Comparison of ENCODE assay signal across 1 cellular context in the genomic region with DNA sequence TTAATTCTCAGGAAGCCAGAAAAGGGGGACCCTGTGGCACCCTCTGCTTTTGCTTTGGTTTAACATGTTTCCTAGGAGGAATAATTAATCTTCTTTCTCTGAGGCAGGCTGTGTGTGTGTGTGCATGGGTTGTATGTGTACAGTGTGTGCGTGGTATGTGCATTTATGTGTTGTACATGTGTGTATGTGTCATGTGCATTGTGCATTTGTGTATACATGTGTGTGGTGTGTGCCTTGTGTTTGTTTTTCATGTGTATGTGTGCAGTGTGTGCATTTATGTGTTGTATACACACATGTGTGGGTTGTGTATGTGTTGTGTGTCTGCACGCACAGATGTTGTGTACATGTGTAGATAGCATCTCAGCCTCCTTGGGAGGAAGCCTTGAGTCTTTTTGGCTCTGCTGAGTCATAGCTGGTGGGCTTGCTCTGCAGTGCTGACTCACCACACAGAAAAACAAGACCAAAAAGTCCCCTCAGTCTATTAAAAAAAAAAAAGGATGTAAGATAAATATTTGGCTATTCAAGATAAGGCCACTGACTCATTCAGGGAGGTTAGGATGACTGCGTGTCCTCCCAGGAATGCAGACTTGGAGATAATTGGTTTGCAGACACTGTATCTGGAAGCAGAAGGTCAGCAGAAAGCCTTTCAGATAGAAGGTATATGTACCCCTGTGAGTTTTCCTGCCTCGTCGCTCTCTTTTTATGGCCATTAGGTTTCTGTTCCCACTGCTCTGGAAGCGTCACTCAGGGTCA.
TF ChIP-seq lines count a peak whose summit lies in the region.

No MANE protein-coding gene starts in this region.

TF ChIP-seq in HEK293, 187 proteins besides CTCF, POLR2A, EP300 and RAD21 (continued from another document and continues in another):
- TF ChIP-seq, protein P1, sequence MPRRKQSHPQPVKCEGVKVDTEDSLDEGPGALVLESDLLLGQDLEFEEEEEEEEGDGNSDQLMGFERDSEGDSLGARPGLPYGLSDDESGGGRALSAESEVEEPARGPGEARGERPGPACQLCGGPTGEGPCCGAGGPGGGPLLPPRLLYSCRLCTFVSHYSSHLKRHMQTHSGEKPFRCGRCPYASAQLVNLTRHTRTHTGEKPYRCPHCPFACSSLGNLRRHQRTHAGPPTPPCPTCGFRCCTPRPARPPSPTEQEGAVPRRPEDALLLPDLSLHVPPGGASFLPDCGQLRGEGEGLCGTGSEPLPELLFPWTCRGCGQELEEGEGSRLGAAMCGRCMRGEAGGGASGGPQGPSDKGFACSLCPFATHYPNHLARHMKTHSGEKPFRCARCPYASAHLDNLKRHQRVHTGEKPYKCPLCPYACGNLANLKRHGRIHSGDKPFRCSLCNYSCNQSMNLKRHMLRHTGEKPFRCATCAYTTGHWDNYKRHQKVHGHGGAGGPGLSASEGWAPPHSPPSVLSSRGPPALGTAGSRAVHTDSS (tag by site-specific recombination; IDR thresholded peaks at IDR 0.05), result no peak
- TF ChIP-seq ZNF501 (tag by site-specific recombination; IDR thresholded peaks at IDR 0.05) (0 out of 2 replicates have a peak, but pooled peaks have one; percentile 43), ZNF571 (tag by site-specific recombination; IDR thresholded peaks at IDR 0.05) (no peak), ZNF701 (tag by site-specific recombination; IDR thresholded peaks at IDR 0.05) (no peak), ZFHX2 (tag by site-specific recombination; conservative IDR thresholded peaks at IDR 0.05) (peak; percentile 71), ZNF610 (tag by site-specific recombination; IDR thresholded peaks at IDR 0.05; ENCODE audit: borderline replicate concordance) (no peak), ZNF184 (tag by site-specific recombination; IDR thresholded peaks at IDR 0.05) (peak; percentile 87), SALL2 (tag by site-specific recombination; IDR thresholded peaks at IDR 0.05; ENCODE audit: borderline replicate concordance) (no peak), ZNF629 (tag by site-specific recombination; IDR thresholded peaks at IDR 0.05) (peak; percentile 97), ZSCAN30 (tag by site-specific recombination; IDR thresholded peaks at IDR 0.05) (no peak), MYNN (tag by site-specific recombination; IDR thresholded peaks at IDR 0.05; ENCODE audit: borderline replicate concordance) (peak; percentile 34), ZNF311 (tag by site-specific recombination; IDR thresholded peaks at IDR 0.05; ENCODE audit: borderline replicate concordance) (no peak), ZNF2 (tag by site-specific recombination; IDR thresholded peaks at IDR 0.05) (peak; percentile 92), SP3 (tag by site-specific recombination; IDR thresholded peaks at IDR 0.05) (peak; percentile 55), ZEB2 (tag by site-specific recombination; IDR thresholded peaks at IDR 0.05) (peak; percentile 99), ZNF214 (tag by site-specific recombination; IDR thresholded peaks at IDR 0.05; ENCODE audit: borderline replicate concordance) (no peak), OSR2 (tag by site-specific recombination; IDR thresholded peaks at IDR 0.05) (peak; percentile 90), ZNF48 (tag by site-specific recombination; IDR thresholded peaks at IDR 0.05) (no peak), ZNF341 (tag by site-specific recombination; IDR thresholded peaks at IDR 0.05; ENCODE audit: low read depth) (no peak), ZNF175 (tag by site-specific recombination; IDR thresholded peaks at IDR 0.05) (no peak), ZNF350 (tag by site-specific recombination; IDR thresholded peaks at IDR 0.05) (no peak), ZNF621 (tag by site-specific recombination; IDR thresholded peaks at IDR 0.05) (no peak), ZNF747 (tag by site-specific recombination; IDR thresholded peaks at IDR 0.05) (no peak; the same call in 1 of the 2 replicates), ZNF548 (tag by site-specific recombination; IDR thresholded peaks at IDR 0.05) (no peak), FEZF1 (tag by site-specific recombination; IDR thresholded peaks at IDR 0.05) (peak; percentile 91), ZNF76 (tag by site-specific recombination; IDR thresholded peaks at IDR 0.05; ENCODE audit: borderline replicate concordance, low read depth) (0 out of 2 replicates have a peak, but pooled peaks have one; percentile 20), ZXDB (tag by site-specific recombination; IDR thresholded peaks at IDR 0.05) (peak; percentile 96), MEIS1 (CRISPR knock-in tag; IDR thresholded peaks at IDR 0.05; ENCODE audit: borderline replicate concordance) (no peak), KLF7 (tag by site-specific recombination; IDR thresholded peaks at IDR 0.05; ENCODE audit: borderline replicate concordance) (no peak; the same call in 1 of the 2 replicates)
- TF ChIP-seq, protein P2, sequence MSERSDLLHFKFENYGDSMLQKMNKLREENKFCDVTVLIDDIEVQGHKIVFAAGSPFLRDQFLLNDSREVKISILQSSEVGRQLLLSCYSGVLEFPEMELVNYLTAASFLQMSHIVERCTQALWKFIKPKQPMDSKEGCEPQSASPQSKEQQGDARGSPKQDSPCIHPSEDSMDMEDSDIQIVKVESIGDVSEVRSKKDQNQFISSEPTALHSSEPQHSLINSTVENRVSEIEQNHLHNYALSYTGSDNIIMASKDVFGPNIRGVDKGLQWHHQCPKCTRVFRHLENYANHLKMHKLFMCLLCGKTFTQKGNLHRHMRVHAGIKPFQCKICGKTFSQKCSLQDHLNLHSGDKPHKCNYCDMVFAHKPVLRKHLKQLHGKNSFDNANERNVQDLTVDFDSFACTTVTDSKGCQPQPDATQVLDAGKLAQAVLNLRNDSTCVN (tag by site-specific recombination; optimal IDR thresholded peaks at IDR 0.05), result peak; percentile 8
- TF ChIP-seq, protein P3, sequence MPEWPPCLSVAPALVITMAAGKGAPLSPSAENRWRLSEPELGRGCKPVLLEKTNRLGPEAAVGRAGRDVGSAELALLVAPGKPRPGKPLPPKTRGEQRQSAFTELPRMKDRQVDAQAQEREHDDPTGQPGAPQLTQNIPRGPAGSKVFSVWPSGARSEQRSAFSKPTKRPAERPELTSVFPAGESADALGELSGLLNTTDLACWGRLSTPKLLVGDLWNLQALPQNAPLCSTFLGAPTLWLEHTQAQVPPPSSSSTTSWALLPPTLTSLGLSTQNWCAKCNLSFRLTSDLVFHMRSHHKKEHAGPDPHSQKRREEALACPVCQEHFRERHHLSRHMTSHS (tag by site-specific recombination; IDR thresholded peaks at IDR 0.05), result peak; percentile 65
- TF ChIP-seq, protein P4, sequence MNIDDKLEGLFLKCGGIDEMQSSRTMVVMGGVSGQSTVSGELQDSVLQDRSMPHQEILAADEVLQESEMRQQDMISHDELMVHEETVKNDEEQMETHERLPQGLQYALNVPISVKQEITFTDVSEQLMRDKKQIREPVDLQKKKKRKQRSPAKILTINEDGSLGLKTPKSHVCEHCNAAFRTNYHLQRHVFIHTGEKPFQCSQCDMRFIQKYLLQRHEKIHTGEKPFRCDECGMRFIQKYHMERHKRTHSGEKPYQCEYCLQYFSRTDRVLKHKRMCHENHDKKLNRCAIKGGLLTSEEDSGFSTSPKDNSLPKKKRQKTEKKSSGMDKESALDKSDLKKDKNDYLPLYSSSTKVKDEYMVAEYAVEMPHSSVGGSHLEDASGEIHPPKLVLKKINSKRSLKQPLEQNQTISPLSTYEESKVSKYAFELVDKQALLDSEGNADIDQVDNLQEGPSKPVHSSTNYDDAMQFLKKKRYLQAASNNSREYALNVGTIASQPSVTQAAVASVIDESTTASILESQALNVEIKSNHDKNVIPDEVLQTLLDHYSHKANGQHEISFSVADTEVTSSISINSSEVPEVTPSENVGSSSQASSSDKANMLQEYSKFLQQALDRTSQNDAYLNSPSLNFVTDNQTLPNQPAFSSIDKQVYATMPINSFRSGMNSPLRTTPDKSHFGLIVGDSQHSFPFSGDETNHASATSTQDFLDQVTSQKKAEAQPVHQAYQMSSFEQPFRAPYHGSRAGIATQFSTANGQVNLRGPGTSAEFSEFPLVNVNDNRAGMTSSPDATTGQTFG (tag by site-specific recombination; IDR thresholded peaks at IDR 0.05; ENCODE audit: borderline replicate concordance), result no peak
- TF ChIP-seq, protein P5, sequence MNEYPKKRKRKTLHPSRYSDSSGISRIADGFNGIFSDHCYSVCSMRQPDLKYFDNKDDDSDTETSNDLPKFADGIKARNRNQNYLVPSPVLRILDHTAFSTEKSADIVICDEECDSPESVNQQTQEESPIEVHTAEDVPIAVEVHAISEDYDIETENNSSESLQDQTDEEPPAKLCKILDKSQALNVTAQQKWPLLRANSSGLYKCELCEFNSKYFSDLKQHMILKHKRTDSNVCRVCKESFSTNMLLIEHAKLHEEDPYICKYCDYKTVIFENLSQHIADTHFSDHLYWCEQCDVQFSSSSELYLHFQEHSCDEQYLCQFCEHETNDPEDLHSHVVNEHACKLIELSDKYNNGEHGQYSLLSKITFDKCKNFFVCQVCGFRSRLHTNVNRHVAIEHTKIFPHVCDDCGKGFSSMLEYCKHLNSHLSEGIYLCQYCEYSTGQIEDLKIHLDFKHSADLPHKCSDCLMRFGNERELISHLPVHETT (tag by site-specific recombination; IDR thresholded peaks at IDR 0.05), result peak; percentile 99
- TF ChIP-seq, protein P6, sequence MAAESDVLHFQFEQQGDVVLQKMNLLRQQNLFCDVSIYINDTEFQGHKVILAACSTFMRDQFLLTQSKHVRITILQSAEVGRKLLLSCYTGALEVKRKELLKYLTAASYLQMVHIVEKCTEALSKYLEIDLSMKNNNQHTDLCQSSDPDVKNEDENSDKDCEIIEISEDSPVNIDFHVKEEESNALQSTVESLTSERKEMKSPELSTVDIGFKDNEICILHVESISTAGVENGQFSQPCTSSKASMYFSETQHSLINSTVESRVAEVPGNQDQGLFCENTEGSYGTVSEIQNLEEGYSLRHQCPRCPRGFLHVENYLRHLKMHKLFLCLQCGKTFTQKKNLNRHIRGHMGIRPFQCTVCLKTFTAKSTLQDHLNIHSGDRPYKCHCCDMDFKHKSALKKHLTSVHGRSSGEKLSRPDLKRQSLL (tag by site-specific recombination; IDR thresholded peaks at IDR 0.05), result no peak
- TF ChIP-seq, protein P7, sequence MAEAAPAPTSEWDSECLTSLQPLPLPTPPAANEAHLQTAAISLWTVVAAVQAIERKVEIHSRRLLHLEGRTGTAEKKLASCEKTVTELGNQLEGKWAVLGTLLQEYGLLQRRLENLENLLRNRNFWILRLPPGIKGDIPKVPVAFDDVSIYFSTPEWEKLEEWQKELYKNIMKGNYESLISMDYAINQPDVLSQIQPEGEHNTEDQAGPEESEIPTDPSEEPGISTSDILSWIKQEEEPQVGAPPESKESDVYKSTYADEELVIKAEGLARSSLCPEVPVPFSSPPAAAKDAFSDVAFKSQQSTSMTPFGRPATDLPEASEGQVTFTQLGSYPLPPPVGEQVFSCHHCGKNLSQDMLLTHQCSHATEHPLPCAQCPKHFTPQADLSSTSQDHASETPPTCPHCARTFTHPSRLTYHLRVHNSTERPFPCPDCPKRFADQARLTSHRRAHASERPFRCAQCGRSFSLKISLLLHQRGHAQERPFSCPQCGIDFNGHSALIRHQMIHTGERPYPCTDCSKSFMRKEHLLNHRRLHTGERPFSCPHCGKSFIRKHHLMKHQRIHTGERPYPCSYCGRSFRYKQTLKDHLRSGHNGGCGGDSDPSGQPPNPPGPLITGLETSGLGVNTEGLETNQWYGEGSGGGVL (tag by site-specific recombination; IDR thresholded peaks at IDR 0.05), result peak; percentile 75
- TF ChIP-seq, protein P8, sequence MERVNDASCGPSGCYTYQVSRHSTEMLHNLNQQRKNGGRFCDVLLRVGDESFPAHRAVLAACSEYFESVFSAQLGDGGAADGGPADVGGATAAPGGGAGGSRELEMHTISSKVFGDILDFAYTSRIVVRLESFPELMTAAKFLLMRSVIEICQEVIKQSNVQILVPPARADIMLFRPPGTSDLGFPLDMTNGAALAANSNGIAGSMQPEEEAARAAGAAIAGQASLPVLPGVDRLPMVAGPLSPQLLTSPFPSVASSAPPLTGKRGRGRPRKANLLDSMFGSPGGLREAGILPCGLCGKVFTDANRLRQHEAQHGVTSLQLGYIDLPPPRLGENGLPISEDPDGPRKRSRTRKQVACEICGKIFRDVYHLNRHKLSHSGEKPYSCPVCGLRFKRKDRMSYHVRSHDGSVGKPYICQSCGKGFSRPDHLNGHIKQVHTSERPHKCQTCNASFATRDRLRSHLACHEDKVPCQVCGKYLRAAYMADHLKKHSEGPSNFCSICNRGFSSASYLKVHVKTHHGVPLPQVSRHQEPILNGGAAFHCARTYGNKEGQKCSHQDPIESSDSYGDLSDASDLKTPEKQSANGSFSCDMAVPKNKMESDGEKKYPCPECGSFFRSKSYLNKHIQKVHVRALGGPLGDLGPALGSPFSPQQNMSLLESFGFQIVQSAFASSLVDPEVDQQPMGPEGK (tag by site-specific recombination; IDR thresholded peaks at IDR 0.05), result peak; percentile 70; the same call in 1 of the 2 replicates
- TF ChIP-seq, protein P9, sequence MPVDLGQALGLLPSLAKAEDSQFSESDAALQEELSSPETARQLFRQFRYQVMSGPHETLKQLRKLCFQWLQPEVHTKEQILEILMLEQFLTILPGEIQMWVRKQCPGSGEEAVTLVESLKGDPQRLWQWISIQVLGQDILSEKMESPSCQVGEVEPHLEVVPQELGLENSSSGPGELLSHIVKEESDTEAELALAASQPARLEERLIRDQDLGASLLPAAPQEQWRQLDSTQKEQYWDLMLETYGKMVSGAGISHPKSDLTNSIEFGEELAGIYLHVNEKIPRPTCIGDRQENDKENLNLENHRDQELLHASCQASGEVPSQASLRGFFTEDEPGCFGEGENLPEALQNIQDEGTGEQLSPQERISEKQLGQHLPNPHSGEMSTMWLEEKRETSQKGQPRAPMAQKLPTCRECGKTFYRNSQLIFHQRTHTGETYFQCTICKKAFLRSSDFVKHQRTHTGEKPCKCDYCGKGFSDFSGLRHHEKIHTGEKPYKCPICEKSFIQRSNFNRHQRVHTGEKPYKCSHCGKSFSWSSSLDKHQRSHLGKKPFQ (tag by site-specific recombination; IDR thresholded peaks at IDR 0.05), result peak; percentile 65
- TF ChIP-seq, protein P10, sequence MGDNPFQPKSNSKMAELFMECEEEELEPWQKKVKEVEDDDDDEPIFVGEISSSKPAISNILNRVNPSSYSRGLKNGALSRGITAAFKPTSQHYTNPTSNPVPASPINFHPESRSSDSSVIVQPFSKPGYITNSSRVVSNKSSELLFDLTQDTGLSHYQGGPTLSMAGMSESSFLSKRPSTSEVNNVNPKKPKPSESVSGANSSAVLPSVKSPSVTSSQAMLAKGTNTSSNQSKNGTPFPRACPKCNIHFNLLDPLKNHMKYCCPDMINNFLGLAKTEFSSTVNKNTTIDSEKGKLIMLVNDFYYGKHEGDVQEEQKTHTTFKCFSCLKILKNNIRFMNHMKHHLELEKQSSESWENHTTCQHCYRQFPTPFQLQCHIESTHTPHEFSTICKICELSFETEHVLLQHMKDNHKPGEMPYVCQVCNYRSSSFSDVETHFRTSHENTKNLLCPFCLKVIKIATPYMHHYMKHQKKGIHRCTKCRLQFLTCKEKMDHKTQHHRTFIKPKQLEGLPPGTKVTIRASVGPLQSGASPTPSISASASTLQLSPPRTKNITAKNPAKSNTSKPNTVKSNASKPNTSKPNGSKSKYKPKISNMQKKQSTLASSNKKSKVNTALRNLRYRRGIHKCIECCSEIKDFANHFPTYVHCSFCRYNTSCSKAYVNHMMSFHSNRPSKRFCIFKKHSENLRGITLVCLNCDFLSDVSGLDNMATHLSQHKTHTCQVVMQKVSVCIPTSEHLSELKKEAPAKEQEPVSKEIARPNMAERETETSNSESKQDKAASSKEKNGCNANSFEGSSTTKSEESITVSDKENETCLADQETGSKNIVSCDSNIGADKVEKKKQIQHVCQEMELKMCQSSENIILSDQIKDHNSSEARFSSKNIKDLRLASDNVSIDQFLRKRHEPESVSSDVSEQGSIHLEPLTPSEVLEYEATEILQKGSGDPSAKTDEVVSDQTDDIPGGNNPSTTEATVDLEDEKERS (tag by site-specific recombination; IDR thresholded peaks at IDR 0.05), result no peak
